27 cellular contexts compared by ENCODE assay signal in the genomic region with DNA sequence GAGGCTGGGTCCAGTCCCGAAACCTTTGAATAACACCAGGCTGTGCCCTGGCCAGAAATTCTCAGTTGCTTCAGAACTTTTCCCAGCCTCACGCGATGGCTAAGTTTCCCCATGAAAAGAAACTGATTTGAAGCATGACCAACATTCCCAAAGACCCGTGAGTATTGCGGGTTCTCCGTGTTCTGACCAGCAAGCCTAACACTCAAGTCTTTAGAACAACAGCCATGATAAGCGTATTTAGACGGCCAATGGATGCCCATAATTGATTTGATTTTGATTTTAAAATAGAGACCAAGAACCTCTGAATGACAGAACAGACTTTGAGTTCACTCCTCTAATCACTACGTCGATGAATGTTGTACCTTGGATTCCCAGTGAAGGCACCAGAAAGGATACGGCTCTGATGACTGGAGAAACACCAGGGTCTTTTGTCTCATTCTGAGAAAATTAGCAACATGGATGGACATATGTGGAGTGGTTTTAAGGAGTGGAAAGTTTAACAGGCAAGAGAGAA. TPM values are rescaled to one million over a fixed set of nuclear protein-coding genes. Genes with fewer than 3 reads are reported as not detected.
"Had no signal": no experiment of that assay in that cellular context is flagged by ENCODE, and none has a peak within 500 bp of the region (broad histone marks: within the 10 kb centered on the region; RNA-seq: fewer than 3 reads in every experiment).

No MANE protein-coding gene starts in this region.

- H3K36me3 Mint-ChIP-seq: neural progenitor cell; stimulated activated effector memory CD8-positive, alpha-beta T cell treated with anti-CD3 and anti-CD28 coated beads, Interleukin-12 subunit alpha, Interleukin-12 subunit beta, amount 100 ng/mL, for 72 hours had no signal

- H3K4me1 Mint-ChIP-seq: nephron; neural progenitor cell; stimulated activated effector memory CD8-positive, alpha-beta T cell treated with anti-CD3 and anti-CD28 coated beads, Interleukin-12 subunit alpha, Interleukin-12 subunit beta, amount 100 ng/mL, for 72 hours had no signal

- H2AFZ ChIP-seq: neural progenitor cell, parathyroid adenoma had no signal

- H3K9me3 ChIP-seq: ovary, thyroid gland had no signal

- H3K9ac ChIP-seq: neural progenitor cell, parathyroid adenoma had no signal

- H3K4me1 ChIP-seq: neural progenitor cell, parathyroid adenoma, psoas muscle, thyroid gland, tibial nerve, upper lobe of left lung, vagina had no signal

- H3K27me3 ChIP-seq: ovary, thyroid gland, tibial nerve, upper lobe of left lung, vagina had no signal

- H3K79me2 ChIP-seq: parathyroid adenoma had no signal

- FAIRE-seq: small intestine had no signal

- H3K27ac Mint-ChIP-seq: natural killer cell; nephron; neural progenitor cell; progenitor cell of endocrine pancreas; stimulated activated effector memory CD8-positive, alpha-beta T cell treated with anti-CD3 and anti-CD28 coated beads, Interleukin-12 subunit alpha, Interleukin-12 subunit beta, amount 100 ng/mL, for 72 hours; stimulated activated naive B cell treated with anti-CD40 and anti-IgM and Interleukin-4, amounts not matched to agents 10 μg/mL and 1 μg/mL and 100 μg/mL, for 72 hours; stimulated activated naive CD8-positive, alpha-beta T cell treated with anti-CD3 and anti-CD28 coated beads, Interleukin-15, Interleukin-2, amounts not matched to agents 100 ng/mL and 50 ng/mL, for 24 hours had no signal

- H3K4me3 Mint-ChIP-seq: natural killer cell; nephron; neural progenitor cell; stimulated activated effector memory CD8-positive, alpha-beta T cell treated with anti-CD3 and anti-CD28 coated beads, Interleukin-12 subunit alpha, Interleukin-12 subunit beta, amount 100 ng/mL, for 72 hours; stimulated activated naive B cell treated with anti-CD40 and anti-IgM and Interleukin-4, amounts not matched to agents 10 μg/mL and 1 μg/mL and 100 μg/mL, for 72 hours; stimulated activated naive CD8-positive, alpha-beta T cell treated with anti-CD3 and anti-CD28 coated beads, Interleukin-15, Interleukin-2, amounts not matched to agents 100 ng/mL and 50 ng/mL, for 24 hours had no signal

- H3K4me3 ChIP-seq: neural progenitor cell, ovary, psoas muscle, stomach, thoracic aorta, thyroid gland, tibial nerve, upper lobe of left lung, vagina had no signal

- DNase-seq: natural killer cell, occipital lobe, psoas muscle, right cardiac atrium had no signal

- H3K27ac ChIP-seq: neural progenitor cell, ovary, parathyroid adenoma, psoas muscle, stomach, thoracic aorta, thyroid gland, tibial nerve, upper lobe of left lung, vagina had no signal

- H3K36me3 ChIP-seq: neural progenitor cell, ovary, stomach, thoracic aorta, thyroid gland, tibial nerve, upper lobe of left lung, vagina had no signal

RNA-seq across cellular contexts. Expression of a gene that starts 43.9 kb away (rescaled TPM):
- total RNA-seq: thoracic aorta had no signal

RNA-seq across cellular contexts. Expression of a gene that starts 55.5 kb away (rescaled TPM):
- total RNA-seq: natural killer cell, occipital lobe, osteoblast, progenitor cell of endocrine pancreas, psoas muscle, renal cortical epithelial cell, right cardiac atrium, sciatic nerve, skeletal muscle tissue, stomach, subcutaneous adipose tissue, temporal lobe, thoracic aorta, thyroid gland, upper lobe of left lung, ureter, vagina had no signal
- polyA plus RNA-seq: neural cell, psoas muscle, right cardiac atrium, small intestine, stomach had no signal
